Comparison of ENCODE assay signal across 1 cellular context in the genomic region with DNA sequence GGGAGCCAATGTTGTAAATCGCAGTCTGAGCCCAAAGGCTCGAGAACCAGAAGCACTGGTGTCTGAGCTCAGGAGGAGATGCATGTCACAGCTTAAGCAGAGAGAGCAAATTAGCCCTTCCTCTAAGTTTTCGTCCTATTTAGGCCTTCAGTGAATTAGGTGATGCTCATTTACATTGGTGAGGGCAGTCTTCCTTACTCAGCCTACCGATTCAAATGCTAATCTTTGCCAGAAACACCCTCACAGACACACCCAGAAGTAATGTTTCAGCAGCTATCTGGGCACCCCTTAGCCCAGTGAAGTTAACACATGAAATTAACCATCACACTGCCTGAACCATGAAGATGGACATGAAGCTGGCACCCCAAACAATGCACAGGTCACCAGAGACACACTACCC.
TF ChIP-seq lines count a peak whose summit lies in the region.

No MANE protein-coding gene starts in this region.

TF ChIP-seq in GM23338, 12 proteins besides CTCF, POLR2A, EP300 and RAD21 (continued from another document):
- TF ChIP-seq, protein P1, sequence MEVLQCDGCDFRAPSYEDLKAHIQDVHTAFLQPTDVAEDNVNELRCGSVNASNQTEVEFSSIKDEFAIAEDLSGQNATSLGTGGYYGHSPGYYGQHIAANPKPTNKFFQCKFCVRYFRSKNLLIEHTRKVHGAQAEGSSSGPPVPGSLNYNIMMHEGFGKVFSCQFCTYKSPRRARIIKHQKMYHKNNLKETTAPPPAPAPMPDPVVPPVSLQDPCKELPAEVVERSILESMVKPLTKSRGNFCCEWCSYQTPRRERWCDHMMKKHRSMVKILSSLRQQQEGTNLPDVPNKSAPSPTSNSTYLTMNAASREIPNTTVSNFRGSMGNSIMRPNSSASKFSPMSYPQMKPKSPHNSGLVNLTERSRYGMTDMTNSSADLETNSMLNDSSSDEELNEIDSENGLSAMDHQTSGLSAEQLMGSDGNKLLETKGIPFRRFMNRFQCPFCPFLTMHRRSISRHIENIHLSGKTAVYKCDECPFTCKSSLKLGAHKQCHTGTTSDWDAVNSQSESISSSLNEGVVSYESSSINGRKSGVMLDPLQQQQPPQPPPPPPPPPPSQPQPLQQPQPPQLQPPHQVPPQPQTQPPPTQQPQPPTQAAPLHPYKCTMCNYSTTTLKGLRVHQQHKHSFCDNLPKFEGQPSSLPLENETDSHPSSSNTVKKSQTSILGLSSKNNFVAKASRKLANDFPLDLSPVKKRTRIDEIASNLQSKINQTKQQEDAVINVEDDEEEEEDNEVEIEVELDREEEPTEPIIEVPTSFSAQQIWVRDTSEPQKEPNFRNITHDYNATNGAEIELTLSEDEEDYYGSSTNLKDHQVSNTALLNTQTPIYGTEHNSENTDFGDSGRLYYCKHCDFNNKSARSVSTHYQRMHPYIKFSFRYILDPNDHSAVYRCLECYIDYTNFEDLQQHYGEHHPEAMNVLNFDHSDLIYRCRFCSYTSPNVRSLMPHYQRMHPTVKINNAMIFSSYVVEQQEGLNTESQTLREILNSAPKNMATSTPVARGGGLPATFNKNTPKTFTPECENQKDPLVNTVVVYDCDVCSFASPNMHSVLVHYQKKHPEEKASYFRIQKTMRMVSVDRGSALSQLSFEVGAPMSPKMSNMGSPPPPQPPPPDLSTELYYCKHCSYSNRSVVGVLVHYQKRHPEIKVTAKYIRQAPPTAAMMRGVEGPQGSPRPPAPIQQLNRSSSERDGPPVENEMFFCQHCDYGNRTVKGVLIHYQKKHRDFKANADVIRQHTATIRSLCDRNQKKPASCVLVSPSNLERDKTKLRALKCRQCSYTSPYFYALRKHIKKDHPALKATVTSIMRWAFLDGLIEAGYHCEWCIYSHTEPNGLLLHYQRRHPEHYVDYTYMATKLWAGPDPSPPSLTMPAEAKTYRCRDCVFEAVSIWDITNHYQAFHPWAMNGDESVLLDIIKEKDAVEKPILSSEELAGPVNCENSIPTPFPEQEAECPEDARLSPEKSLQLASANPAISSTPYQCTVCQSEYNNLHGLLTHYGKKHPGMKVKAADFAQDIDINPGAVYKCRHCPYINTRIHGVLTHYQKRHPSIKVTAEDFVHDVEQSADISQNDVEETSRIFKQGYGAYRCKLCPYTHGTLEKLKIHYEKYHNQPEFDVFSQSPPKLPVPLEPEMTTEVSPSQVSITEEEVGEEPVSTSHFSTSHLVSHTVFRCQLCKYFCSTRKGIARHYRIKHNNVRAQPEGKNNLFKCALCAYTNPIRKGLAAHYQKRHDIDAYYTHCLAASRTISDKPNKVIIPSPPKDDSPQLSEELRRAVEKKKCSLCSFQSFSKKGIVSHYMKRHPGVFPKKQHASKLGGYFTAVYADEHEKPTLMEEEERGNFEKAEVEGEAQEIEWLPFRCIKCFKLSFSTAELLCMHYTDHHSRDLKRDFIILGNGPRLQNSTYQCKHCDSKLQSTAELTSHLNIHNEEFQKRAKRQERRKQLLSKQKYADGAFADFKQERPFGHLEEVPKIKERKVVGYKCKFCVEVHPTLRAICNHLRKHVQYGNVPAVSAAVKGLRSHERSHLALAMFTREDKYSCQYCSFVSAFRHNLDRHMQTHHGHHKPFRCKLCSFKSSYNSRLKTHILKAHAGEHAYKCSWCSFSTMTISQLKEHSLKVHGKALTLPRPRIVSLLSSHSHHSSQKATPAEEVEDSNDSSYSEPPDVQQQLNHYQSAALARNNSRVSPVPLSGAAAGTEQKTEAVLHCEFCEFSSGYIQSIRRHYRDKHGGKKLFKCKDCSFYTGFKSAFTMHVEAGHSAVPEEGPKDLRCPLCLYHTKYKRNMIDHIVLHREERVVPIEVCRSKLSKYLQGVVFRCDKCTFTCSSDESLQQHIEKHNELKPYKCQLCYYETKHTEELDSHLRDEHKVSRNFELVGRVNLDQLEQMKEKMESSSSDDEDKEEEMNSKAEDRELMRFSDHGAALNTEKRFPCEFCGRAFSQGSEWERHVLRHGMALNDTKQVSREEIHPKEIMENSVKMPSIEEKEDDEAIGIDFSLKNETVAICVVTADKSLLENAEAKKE (CRISPR knock-in tag; IDR thresholded peaks at IDR 0.05) = no peak
- TF ChIP-seq, protein P2, sequence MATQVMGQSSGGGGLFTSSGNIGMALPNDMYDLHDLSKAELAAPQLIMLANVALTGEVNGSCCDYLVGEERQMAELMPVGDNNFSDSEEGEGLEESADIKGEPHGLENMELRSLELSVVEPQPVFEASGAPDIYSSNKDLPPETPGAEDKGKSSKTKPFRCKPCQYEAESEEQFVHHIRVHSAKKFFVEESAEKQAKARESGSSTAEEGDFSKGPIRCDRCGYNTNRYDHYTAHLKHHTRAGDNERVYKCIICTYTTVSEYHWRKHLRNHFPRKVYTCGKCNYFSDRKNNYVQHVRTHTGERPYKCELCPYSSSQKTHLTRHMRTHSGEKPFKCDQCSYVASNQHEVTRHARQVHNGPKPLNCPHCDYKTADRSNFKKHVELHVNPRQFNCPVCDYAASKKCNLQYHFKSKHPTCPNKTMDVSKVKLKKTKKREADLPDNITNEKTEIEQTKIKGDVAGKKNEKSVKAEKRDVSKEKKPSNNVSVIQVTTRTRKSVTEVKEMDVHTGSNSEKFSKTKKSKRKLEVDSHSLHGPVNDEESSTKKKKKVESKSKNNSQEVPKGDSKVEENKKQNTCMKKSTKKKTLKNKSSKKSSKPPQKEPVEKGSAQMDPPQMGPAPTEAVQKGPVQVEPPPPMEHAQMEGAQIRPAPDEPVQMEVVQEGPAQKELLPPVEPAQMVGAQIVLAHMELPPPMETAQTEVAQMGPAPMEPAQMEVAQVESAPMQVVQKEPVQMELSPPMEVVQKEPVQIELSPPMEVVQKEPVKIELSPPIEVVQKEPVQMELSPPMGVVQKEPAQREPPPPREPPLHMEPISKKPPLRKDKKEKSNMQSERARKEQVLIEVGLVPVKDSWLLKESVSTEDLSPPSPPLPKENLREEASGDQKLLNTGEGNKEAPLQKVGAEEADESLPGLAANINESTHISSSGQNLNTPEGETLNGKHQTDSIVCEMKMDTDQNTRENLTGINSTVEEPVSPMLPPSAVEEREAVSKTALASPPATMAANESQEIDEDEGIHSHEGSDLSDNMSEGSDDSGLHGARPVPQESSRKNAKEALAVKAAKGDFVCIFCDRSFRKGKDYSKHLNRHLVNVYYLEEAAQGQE (IDR thresholded peaks at IDR 0.05; ENCODE audit: unreplicated experiment) = no peak
